ENCODE assay signal across 11 cellular contexts in genomic region chr17:38864636-38865398, GRCh38. TPM values are rescaled to one million over a fixed set of nuclear protein-coding genes. Genes with fewer than 3 reads are reported as not detected.
A peak's percentile ranks its signal among the peaks of the same experiment; 100 is the strongest.
DNase-seq lines count a peak whose midpoint lies in the region; ATAC-seq, FAIRE-seq and TF ChIP-seq lines count a peak whose summit lies in the region.
"Had no signal": no experiment of that assay in that cellular context is flagged by ENCODE, and none has a peak within 500 bp of the region (broad histone marks: within the 10 kb centered on the region; RNA-seq: fewer than 3 reads in every experiment).

No MANE protein-coding gene starts in this region.

- H3K27ac ChIP-seq in BLaER1 (no peak overlapping the region), WERI-Rb-1 (no peak overlapping the region), keratinocyte (ENCODE audit: control insufficient read depth, insufficient read depth, low read length) (peak overlapping the region; percentile 56)
- H3K27ac ChIP-seq: right atrium auricular region had no signal

- H3K4me2 ChIP-seq in BLaER1 = peak overlapping the region; percentile 55; the same call in 1 of the 2 replicates
- H3K4me2 ChIP-seq in keratinocyte (ENCODE audit: control insufficient read depth, extremely low read depth, insufficient read depth, low read depth, low read length) = peak overlapping the region; percentile 47

- peak; percentile 64 for TF ChIP-seq CTCF in WERI-Rb-1 (IDR thresholded peaks at IDR 0.05; ENCODE audit: low read depth, low read length)
- TF ChIP-seq CTCF in keratinocyte (optimal IDR thresholded peaks at IDR 0.05 in 1 of 3, IDR thresholded peaks at IDR 0.05 in 1 of 3, conservative IDR thresholded peaks at IDR 0.05 in 1 of 3; ENCODE audit: extremely low read depth in 1 of 3, insufficient read depth in 2 of 3, low read length in 3 of 3) = peak; percentile 49 to 79 (median 75)

- dilution Hi-C loops in keratinocyte (cut with MboI; ENCODE audit: extremely low pct_ligation_motif_present, low sequenced_read_pairs) = no loop called here

- DNase-seq in HTR-8/SVneo (ENCODE audit: insufficient read length, low spot score) = peak; percentile 61
- no peak for DNase-seq in WERI-Rb-1
- no peak for DNase-seq in keratinocyte (ENCODE audit: low read depth, low spot score)
- DNase-seq in left colon = no peak
- no peak for DNase-seq in GM19238 (ENCODE audit: insufficient read length, low spot score)
- no peak for DNase-seq in amniotic stem cell (lab: John Stamatoyannopoulos, UW)
- DNase-seq: NCI-H446 treated with DMSO at 0.1 percent for 48 hours; stimulated activated CD8-positive, alpha-beta memory T cell treated with anti-CD3 and anti-CD28 coated beads, Interleukin-4, amount 100 ng/mL, for 48 hours had no signal

- H3K4me1 ChIP-seq in BLaER1 (peaks cover 44% of the 10 kb centered on the region), keratinocyte (ENCODE audit: control insufficient read depth, extremely low read depth, insufficient read depth, low read length) (peaks cover 25% of the 10 kb centered on the region)

- H3K9me3 ChIP-seq in BLaER1 (no peaks in the 10 kb centered on the region), WERI-Rb-1 (ENCODE audit: severe bottlenecking) (no peaks in the 10 kb centered on the region), keratinocyte (ENCODE audit: control insufficient read depth, low read depth, low read length) (no peaks in the 10 kb centered on the region)
- H3K9me3 ChIP-seq: right atrium auricular region had no signal

- H3K79me2 ChIP-seq in keratinocyte (ENCODE audit: control insufficient read depth, insufficient read depth, low read length) = no peaks in the 10 kb centered on the region

- H2AFZ ChIP-seq in keratinocyte (ENCODE audit: control insufficient read depth, low read length) = peak overlapping the region; percentile 1

- ATAC-seq in HG02642 (IDR thresholded peaks at IDR 0.05; ENCODE audit: poor library complexity, unreplicated experiment) = no peak
- ATAC-seq in left colon = no peak

- no peaks in the 10 kb centered on the region for H3K36me3 ChIP-seq in BLaER1
- H3K36me3 ChIP-seq in WERI-Rb-1 = no peaks in the 10 kb centered on the region; the same call in 1 of the 2 replicates
- H3K36me3 ChIP-seq in keratinocyte (ENCODE audit: control insufficient read depth in 2 of 2, extremely low read depth in 1 of 2, insufficient read depth in 2 of 2, low read length in 2 of 2) = no peaks in the 10 kb centered on the region
- H3K36me3 ChIP-seq: right atrium auricular region had no signal

- H3K9me1 ChIP-seq in keratinocyte (ENCODE audit: control insufficient read depth, extremely low read depth, insufficient read depth, low read length) = no peaks in the 10 kb centered on the region

- H3K27me3 ChIP-seq in BLaER1 (no peaks in the 10 kb centered on the region), WERI-Rb-1 (ENCODE audit: insufficient read depth, low read depth, severe bottlenecking) (no peaks in the 10 kb centered on the region), keratinocyte (ENCODE audit: control insufficient read depth, extremely low read depth, insufficient read depth, low read length) (no peaks in the 10 kb centered on the region)
- H3K27me3 ChIP-seq: right atrium auricular region had no signal

- intact Hi-C loops in left colon (cut with DNase I, micrococcal nuclease) = no loop called here

- H3K9ac ChIP-seq in BLaER1 (no peak overlapping the region), keratinocyte (ENCODE audit: control insufficient read depth, extremely low read depth, insufficient read depth, low read length) (no peak overlapping the region)

- no peak overlapping the region for H3K4me3 ChIP-seq in BLaER1
- H3K4me3 ChIP-seq in WERI-Rb-1 (ENCODE audit: low read depth, low read length) = no peak overlapping the region
- H3K4me3 ChIP-seq in keratinocyte (ENCODE audit: control insufficient read depth in 2 of 3, extremely low read depth in 1 of 3, insufficient read depth in 2 of 3, low read depth in 1 of 3, low read length in 3 of 3) = no peak overlapping the region
- H3K4me3 ChIP-seq: right atrium auricular region had no signal

- FAIRE-seq in HTR-8/SVneo (lab: Jason Lieb, UNC) (no peak), keratinocyte (lab: Jason Lieb, UNC) (peak; percentile 53)

- H4K20me1 ChIP-seq in BLaER1 (no peaks in the 10 kb centered on the region), keratinocyte (ENCODE audit: control insufficient read depth, extremely low read depth, insufficient read depth, low read length) (no peaks in the 10 kb centered on the region)

RNA-seq across cellular contexts. Expression of gene LASP1, which starts 5.0 kb away (rescaled TPM):
- polyA plus RNA-seq in keratinocyte = 72.5 to 117 TPM (median 88.1 TPM) in 3 replicates
- 60.3 TPM for polyA plus RNA-seq in keratinocyte (2011; ENCODE audit: low read depth)
- polyA plus RNA-seq in keratinocyte (2011; cell fraction: cytosol; rRNA removed) = 84.7 and 110 TPM in 2 replicates
- 103 and 116 TPM in 2 replicates for polyA plus RNA-seq in keratinocyte (2011; cell fraction: nucleus; rRNA removed)
- polyA plus RNA-seq in keratinocyte (2012; ENCODE audit: low replicate concordance) = 51.4 and 174 TPM in 2 replicates
- 134 to 233 TPM (median 138 TPM) in 3 replicates for polyA minus RNA-seq in keratinocyte
- polyA minus RNA-seq in keratinocyte (2011; cell fraction: cytosol; rRNA and poly(A)+ RNA removed) = 335 TPM
- 76.9 and 90.5 TPM in 2 replicates for polyA minus RNA-seq in keratinocyte (2011; cell fraction: nucleus; rRNA and poly(A)+ RNA removed)
- 100 to 1,000 TPM; 245 to 318 TPM for total RNA-seq in left colon

RNA-seq across cellular contexts. Expression of gene RPL23, which starts 11.3 kb away (rescaled TPM):
- polyA plus RNA-seq in keratinocyte = 2,125 to 2,966 TPM (median 2,468 TPM) in 3 replicates
- 7,440 TPM for polyA plus RNA-seq in keratinocyte (2011; ENCODE audit: low read depth)
- 2,699 and 3,057 TPM in 2 replicates for polyA plus RNA-seq in keratinocyte (2011; cell fraction: cytosol; rRNA removed)
- polyA plus RNA-seq in keratinocyte (2011; cell fraction: nucleus; rRNA removed) = 628 and 824 TPM in 2 replicates
- polyA plus RNA-seq in keratinocyte (2012; ENCODE audit: low replicate concordance) = 2,108 and 3,125 TPM in 2 replicates
- 114 to 670 TPM (median 442 TPM) in 3 replicates for polyA minus RNA-seq in keratinocyte
- polyA minus RNA-seq in keratinocyte (2011; cell fraction: cytosol; rRNA and poly(A)+ RNA removed) = 311 TPM
- 76.0 and 133 TPM in 2 replicates for polyA minus RNA-seq in keratinocyte (2011; cell fraction: nucleus; rRNA and poly(A)+ RNA removed)
- 100 to 1,000 TPM; 836 to 861 TPM for total RNA-seq in left colon

RNA-seq across cellular contexts. Expression of gene CWC25, which starts 39.7 kb away (rescaled TPM):
- 12.7 to 15.3 TPM (median 14.9 TPM) in 3 replicates for polyA plus RNA-seq in keratinocyte
- polyA plus RNA-seq in keratinocyte (2011; ENCODE audit: low read depth) = 53.7 TPM
- polyA plus RNA-seq in keratinocyte (2011; cell fraction: cytosol; rRNA removed) = 8.1 and 10.5 TPM in 2 replicates
- polyA plus RNA-seq in keratinocyte (2011; cell fraction: nucleus; rRNA removed) = 40.1 and 44.1 TPM in 2 replicates
- polyA plus RNA-seq in keratinocyte (2012; ENCODE audit: low replicate concordance) = 11.6 and 36.1 TPM in 2 replicates
- 5.4 to 8.3 TPM (median 7.5 TPM) in 3 replicates for polyA minus RNA-seq in keratinocyte
- polyA minus RNA-seq in keratinocyte (2011; cell fraction: cytosol; rRNA and poly(A)+ RNA removed) = 5.9 TPM
- polyA minus RNA-seq in keratinocyte (2011; cell fraction: nucleus; rRNA and poly(A)+ RNA removed) = 6.0 and 11.3 TPM in 2 replicates
- total RNA-seq in left colon = 10 to 100 TPM; 19.0 to 21.0 TPM
